Comparison of ENCODE assay signal across 1 cellular context in the genomic region with DNA sequence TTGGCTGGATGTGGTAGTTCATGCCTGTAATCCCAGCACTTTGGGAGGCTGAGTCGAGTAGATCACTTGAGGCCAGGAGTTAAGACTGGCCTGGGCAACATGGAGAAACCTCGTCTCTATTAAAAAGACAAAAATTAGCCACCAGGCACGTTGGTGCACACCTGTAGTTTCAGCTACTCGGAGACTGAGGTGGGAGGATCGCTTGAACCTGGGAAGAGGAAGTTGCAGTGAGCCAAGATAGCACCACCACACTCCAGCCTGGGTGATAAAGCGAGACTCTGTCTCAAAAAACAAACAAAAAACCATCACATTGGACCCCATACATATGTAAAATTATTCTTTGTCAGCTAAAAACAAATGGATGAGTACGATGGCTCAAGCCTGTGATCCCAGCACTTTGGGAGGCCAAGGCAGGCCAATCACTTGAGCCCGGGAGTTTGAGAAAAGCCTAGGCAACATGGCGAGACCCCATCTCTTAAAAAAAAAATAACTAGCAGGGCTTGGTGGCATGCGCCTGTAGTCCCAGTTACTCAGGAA.
TF ChIP-seq lines count a peak whose summit lies in the region.

No MANE protein-coding gene starts in this region.

TF ChIP-seq in K562, 482 proteins besides CTCF, POLR2A, EP300 and RAD21 (continued from another document and continues in another):
- TF ChIP-seq MTA3 (IDR thresholded peaks at IDR 0.05; ENCODE audit: borderline replicate concordance): no peak
- peak; percentile 44; the same call in 1 of the 2 replicates for TF ChIP-seq SMARCA4 (IDR thresholded peaks at IDR 0.05)
- no peak for TF ChIP-seq GABPB1 (CRISPR knock-in tag; IDR thresholded peaks at IDR 0.05)
- TF ChIP-seq, protein P1, sequence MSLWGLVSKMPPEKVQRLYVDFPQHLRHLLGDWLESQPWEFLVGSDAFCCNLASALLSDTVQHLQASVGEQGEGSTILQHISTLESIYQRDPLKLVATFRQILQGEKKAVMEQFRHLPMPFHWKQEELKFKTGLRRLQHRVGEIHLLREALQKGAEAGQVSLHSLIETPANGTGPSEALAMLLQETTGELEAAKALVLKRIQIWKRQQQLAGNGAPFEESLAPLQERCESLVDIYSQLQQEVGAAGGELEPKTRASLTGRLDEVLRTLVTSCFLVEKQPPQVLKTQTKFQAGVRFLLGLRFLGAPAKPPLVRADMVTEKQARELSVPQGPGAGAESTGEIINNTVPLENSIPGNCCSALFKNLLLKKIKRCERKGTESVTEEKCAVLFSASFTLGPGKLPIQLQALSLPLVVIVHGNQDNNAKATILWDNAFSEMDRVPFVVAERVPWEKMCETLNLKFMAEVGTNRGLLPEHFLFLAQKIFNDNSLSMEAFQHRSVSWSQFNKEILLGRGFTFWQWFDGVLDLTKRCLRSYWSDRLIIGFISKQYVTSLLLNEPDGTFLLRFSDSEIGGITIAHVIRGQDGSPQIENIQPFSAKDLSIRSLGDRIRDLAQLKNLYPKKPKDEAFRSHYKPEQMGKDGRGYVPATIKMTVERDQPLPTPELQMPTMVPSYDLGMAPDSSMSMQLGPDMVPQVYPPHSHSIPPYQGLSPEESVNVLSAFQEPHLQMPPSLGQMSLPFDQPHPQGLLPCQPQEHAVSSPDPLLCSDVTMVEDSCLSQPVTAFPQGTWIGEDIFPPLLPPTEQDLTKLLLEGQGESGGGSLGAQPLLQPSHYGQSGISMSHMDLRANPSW (CRISPR knock-in tag; IDR thresholded peaks at IDR 0.05): no peak
- TF ChIP-seq, protein P2, sequence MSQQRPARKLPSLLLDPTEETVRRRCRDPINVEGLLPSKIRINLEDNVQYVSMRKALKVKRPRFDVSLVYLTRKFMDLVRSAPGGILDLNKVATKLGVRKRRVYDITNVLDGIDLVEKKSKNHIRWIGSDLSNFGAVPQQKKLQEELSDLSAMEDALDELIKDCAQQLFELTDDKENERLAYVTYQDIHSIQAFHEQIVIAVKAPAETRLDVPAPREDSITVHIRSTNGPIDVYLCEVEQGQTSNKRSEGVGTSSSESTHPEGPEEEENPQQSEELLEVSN (IDR thresholded peaks at IDR 0.05; ENCODE audit: borderline replicate concordance in 1 of 2, extremely low read depth in 1 of 2, insufficient read depth in 1 of 2, insufficient read length in 1 of 2, low read depth in 1 of 2, low read length in 1 of 2, poor library complexity in 1 of 2, severe bottlenecking in 1 of 2): no peak
- TF ChIP-seq, protein P3, sequence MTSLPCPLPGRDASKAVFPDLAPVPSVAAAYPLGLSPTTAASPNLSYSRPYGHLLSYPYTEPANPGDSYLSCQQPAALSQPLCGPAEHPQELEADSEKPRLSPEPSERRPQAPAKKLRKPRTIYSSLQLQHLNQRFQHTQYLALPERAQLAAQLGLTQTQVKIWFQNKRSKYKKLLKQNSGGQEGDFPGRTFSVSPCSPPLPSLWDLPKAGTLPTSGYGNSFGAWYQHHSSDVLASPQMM (CRISPR knock-in tag; IDR thresholded peaks at IDR 0.05): no peak
- TF ChIP-seq ZKSCAN1 (IDR thresholded peaks at IDR 0.05; ENCODE audit: low read depth, low read length): no peak
- TF ChIP-seq, protein P4, sequence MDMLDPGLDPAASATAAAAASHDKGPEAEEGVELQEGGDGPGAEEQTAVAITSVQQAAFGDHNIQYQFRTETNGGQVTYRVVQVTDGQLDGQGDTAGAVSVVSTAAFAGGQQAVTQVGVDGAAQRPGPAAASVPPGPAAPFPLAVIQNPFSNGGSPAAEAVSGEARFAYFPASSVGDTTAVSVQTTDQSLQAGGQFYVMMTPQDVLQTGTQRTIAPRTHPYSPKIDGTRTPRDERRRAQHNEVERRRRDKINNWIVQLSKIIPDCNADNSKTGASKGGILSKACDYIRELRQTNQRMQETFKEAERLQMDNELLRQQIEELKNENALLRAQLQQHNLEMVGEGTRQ (CRISPR knock-in tag; IDR thresholded peaks at IDR 0.05): no peak
- TF ChIP-seq, protein P5, sequence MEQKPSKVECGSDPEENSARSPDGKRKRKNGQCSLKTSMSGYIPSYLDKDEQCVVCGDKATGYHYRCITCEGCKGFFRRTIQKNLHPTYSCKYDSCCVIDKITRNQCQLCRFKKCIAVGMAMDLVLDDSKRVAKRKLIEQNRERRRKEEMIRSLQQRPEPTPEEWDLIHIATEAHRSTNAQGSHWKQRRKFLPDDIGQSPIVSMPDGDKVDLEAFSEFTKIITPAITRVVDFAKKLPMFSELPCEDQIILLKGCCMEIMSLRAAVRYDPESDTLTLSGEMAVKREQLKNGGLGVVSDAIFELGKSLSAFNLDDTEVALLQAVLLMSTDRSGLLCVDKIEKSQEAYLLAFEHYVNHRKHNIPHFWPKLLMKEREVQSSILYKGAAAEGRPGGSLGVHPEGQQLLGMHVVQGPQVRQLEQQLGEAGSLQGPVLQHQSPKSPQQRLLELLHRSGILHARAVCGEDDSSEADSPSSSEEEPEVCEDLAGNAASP (IDR thresholded peaks at IDR 0.05): no peak
- TF ChIP-seq NCOA2 (IDR thresholded peaks at IDR 0.05; ENCODE audit: partially characterized antibody in 2 of 2): no peak
- TF ChIP-seq, protein P6, sequence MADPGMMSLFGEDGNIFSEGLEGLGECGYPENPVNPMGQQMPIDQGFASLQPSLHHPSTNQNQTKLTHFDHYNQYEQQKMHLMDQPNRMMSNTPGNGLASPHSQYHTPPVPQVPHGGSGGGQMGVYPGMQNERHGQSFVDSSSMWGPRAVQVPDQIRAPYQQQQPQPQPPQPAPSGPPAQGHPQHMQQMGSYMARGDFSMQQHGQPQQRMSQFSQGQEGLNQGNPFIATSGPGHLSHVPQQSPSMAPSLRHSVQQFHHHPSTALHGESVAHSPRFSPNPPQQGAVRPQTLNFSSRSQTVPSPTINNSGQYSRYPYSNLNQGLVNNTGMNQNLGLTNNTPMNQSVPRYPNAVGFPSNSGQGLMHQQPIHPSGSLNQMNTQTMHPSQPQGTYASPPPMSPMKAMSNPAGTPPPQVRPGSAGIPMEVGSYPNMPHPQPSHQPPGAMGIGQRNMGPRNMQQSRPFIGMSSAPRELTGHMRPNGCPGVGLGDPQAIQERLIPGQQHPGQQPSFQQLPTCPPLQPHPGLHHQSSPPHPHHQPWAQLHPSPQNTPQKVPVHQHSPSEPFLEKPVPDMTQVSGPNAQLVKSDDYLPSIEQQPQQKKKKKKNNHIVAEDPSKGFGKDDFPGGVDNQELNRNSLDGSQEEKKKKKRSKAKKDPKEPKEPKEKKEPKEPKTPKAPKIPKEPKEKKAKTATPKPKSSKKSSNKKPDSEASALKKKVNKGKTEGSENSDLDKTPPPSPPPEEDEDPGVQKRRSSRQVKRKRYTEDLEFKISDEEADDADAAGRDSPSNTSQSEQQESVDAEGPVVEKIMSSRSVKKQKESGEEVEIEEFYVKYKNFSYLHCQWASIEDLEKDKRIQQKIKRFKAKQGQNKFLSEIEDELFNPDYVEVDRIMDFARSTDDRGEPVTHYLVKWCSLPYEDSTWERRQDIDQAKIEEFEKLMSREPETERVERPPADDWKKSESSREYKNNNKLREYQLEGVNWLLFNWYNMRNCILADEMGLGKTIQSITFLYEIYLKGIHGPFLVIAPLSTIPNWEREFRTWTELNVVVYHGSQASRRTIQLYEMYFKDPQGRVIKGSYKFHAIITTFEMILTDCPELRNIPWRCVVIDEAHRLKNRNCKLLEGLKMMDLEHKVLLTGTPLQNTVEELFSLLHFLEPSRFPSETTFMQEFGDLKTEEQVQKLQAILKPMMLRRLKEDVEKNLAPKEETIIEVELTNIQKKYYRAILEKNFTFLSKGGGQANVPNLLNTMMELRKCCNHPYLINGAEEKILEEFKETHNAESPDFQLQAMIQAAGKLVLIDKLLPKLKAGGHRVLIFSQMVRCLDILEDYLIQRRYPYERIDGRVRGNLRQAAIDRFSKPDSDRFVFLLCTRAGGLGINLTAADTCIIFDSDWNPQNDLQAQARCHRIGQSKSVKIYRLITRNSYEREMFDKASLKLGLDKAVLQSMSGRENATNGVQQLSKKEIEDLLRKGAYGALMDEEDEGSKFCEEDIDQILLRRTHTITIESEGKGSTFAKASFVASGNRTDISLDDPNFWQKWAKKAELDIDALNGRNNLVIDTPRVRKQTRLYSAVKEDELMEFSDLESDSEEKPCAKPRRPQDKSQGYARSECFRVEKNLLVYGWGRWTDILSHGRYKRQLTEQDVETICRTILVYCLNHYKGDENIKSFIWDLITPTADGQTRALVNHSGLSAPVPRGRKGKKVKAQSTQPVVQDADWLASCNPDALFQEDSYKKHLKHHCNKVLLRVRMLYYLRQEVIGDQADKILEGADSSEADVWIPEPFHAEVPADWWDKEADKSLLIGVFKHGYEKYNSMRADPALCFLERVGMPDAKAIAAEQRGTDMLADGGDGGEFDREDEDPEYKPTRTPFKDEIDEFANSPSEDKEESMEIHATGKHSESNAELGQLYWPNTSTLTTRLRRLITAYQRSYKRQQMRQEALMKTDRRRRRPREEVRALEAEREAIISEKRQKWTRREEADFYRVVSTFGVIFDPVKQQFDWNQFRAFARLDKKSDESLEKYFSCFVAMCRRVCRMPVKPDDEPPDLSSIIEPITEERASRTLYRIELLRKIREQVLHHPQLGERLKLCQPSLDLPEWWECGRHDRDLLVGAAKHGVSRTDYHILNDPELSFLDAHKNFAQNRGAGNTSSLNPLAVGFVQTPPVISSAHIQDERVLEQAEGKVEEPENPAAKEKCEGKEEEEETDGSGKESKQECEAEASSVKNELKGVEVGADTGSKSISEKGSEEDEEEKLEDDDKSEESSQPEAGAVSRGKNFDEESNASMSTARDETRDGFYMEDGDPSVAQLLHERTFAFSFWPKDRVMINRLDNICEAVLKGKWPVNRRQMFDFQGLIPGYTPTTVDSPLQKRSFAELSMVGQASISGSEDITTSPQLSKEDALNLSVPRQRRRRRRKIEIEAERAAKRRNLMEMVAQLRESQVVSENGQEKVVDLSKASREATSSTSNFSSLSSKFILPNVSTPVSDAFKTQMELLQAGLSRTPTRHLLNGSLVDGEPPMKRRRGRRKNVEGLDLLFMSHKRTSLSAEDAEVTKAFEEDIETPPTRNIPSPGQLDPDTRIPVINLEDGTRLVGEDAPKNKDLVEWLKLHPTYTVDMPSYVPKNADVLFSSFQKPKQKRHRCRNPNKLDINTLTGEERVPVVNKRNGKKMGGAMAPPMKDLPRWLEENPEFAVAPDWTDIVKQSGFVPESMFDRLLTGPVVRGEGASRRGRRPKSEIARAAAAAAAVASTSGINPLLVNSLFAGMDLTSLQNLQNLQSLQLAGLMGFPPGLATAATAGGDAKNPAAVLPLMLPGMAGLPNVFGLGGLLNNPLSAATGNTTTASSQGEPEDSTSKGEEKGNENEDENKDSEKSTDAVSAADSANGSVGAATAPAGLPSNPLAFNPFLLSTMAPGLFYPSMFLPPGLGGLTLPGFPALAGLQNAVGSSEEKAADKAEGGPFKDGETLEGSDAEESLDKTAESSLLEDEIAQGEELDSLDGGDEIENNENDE (IDR thresholded peaks at IDR 0.05; ENCODE audit: low read depth, low read length): no peak
- TF ChIP-seq, protein P7, sequence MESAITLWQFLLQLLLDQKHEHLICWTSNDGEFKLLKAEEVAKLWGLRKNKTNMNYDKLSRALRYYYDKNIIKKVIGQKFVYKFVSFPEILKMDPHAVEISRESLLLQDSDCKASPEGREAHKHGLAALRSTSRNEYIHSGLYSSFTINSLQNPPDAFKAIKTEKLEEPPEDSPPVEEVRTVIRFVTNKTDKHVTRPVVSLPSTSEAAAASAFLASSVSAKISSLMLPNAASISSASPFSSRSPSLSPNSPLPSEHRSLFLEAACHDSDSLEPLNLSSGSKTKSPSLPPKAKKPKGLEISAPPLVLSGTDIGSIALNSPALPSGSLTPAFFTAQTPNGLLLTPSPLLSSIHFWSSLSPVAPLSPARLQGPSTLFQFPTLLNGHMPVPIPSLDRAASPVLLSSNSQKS (CRISPR knock-in tag; IDR thresholded peaks at IDR 0.05): no peak
- no peak for TF ChIP-seq YY1 (IDR thresholded peaks at IDR 0.05; ENCODE audit: borderline replicate concordance in 1 of 3, control insufficient read depth in 1 of 3, extremely low read depth in 1 of 3, insufficient read depth in 3 of 3, insufficient read length in 1 of 3, insufficient replicate concordance in 2 of 3, low read depth in 1 of 3, low read length in 2 of 3)
- TF ChIP-seq CREB1 (IDR thresholded peaks at IDR 0.05): no peak
- TF ChIP-seq CREB1 (CRISPR knock-in tag; IDR thresholded peaks at IDR 0.05): no peak
- no peak for TF ChIP-seq SRSF9 (IDR thresholded peaks at IDR 0.05; ENCODE audit: borderline replicate concordance, low read depth, low read length)
- no peak for TF ChIP-seq TEAD4 (IDR thresholded peaks at IDR 0.05; ENCODE audit: low read length)
- no peak for TF ChIP-seq TEAD4 (CRISPR knock-in tag; IDR thresholded peaks at IDR 0.05; ENCODE audit: borderline replicate concordance)
- TF ChIP-seq, protein P8, sequence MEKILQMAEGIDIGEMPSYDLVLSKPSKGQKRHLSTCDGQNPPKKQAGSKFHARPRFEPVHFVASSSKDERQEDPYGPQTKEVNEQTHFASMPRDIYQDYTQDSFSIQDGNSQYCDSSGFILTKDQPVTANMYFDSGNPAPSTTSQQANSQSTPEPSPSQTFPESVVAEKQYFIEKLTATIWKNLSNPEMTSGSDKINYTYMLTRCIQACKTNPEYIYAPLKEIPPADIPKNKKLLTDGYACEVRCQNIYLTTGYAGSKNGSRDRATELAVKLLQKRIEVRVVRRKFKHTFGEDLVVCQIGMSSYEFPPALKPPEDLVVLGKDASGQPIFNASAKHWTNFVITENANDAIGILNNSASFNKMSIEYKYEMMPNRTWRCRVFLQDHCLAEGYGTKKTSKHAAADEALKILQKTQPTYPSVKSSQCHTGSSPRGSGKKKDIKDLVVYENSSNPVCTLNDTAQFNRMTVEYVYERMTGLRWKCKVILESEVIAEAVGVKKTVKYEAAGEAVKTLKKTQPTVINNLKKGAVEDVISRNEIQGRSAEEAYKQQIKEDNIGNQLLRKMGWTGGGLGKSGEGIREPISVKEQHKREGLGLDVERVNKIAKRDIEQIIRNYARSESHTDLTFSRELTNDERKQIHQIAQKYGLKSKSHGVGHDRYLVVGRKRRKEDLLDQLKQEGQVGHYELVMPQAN (IDR thresholded peaks at IDR 0.05; ENCODE audit: borderline replicate concordance): no peak
- TF ChIP-seq TOE1 (IDR thresholded peaks at IDR 0.05; ENCODE audit: borderline replicate concordance): no peak
- no peak for TF ChIP-seq TOE1 (CRISPR knock-in tag; IDR thresholded peaks at IDR 0.05; ENCODE audit: borderline replicate concordance, low read depth)
- TF ChIP-seq TARDBP (IDR thresholded peaks at IDR 0.05): no peak
- no peak for TF ChIP-seq NFE2 (IDR thresholded peaks at IDR 0.05; ENCODE audit: low read depth)
- TF ChIP-seq, protein P9, sequence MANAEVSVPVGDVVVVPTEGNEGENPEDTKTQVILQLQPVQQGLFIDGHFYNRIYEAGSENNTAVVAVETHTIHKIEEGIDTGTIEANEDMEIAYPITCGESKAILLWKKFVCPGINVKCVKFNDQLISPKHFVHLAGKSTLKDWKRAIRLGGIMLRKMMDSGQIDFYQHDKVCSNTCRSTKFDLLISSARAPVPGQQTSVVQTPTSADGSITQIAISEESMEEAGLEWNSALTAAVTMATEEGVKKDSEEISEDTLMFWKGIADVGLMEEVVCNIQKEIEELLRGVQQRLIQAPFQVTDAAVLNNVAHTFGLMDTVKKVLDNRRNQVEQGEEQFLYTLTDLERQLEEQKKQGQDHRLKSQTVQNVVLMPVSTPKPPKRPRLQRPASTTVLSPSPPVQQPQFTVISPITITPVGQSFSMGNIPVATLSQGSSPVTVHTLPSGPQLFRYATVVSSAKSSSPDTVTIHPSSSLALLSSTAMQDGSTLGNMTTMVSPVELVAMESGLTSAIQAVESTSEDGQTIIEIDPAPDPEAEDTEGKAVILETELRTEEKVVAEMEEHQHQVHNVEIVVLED (CRISPR knock-in tag; IDR thresholded peaks at IDR 0.05): no peak
- TF ChIP-seq RB1 (IDR thresholded peaks at IDR 0.05; ENCODE audit: low read depth): no peak
- TF ChIP-seq, protein P10, sequence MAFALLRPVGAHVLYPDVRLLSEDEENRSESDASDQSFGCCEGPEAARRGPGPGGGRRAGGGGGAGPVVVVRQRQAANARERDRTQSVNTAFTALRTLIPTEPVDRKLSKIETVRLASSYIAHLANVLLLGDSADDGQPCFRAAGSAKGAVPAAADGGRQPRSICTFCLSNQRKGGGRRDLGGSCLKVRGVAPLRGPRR (CRISPR knock-in tag; IDR thresholded peaks at IDR 0.05): no peak
- no peak for TF ChIP-seq HMG20A (CRISPR knock-in tag; conservative IDR thresholded peaks at IDR 0.05)
